In genomic region chr2:174888646-174889271, GRCh38 we compare ENCODE assay signal across 28 cellular contexts.
A peak's percentile ranks its signal among the peaks of the same experiment; 100 is the strongest.
DNase-seq lines count a peak whose midpoint lies in the region; ATAC-seq and TF ChIP-seq lines count a peak whose summit lies in the region.
"Had no signal": no experiment of that assay in that cellular context is flagged by ENCODE, and none has a peak within 500 bp of the region (broad histone marks: within the 10 kb centered on the region; RNA-seq: fewer than 3 reads in every experiment).

No MANE protein-coding gene starts in this region.

- CTCF ChIA-PET in WTC11 (lab: Charles Lee): interaction anchor here (0.6 to 1.6 kb wide), 15 partner anchors 10 to 192 kb away, joined by 3 to 7 read pairs (median 4); no protein-coding TSS in a partner anchor

- peaks cover 4% of the 10 kb centered on the region; the same call in 1 of the 2 replicates for H3K9me3 Mint-ChIP-seq in WTC11
- H3K9me3 Mint-ChIP-seq: activated B cell treated with CpG ODN at 0.5 μM for 24 hours; activated CD8-positive, alpha-beta T cell treated with anti-CD3 and anti-CD28 coated beads for 36 hours; activated T-cell treated with anti-CD3 and anti-CD28 coated beads, Interleukin-2, amount 50 U/mL, for 24 hours; memory B cell; nephron had no signal

- H3K9me3 ChIP-seq in HUES48 (ENCODE audit: control insufficient read depth, insufficient read depth, low read length) (no peaks in the 10 kb centered on the region), hepatocyte (ENCODE audit: low read depth) (no peaks in the 10 kb centered on the region)
- H3K9me3 ChIP-seq: psoas muscle, SJSA1, upper lobe of right lung had no signal

- H3K4me3 Mint-ChIP-seq in WTC11: peak overlapping the region; percentile 6; the same call in 1 of the 2 replicates
- H3K4me3 Mint-ChIP-seq: activated B cell treated with CpG ODN at 0.5 μM for 24 hours; activated CD8-positive, alpha-beta T cell treated with anti-CD3 and anti-CD28 coated beads for 36 hours; activated naive CD8-positive, alpha-beta T cell; activated T-cell treated with anti-CD3 and anti-CD28 coated beads, Interleukin-2, amount 50 U/mL, for 24 hours; memory B cell; nephron; T-helper 17 cell had no signal

- H3K4me1 ChIP-seq in HUES48 (ENCODE audit: control insufficient read depth, insufficient read depth, low read length): peaks cover 17% of the 10 kb centered on the region
- H3K4me1 ChIP-seq in hepatocyte (ENCODE audit: insufficient read depth): no peaks in the 10 kb centered on the region
- H3K4me1 ChIP-seq: BLaER1 treated with 17β-estradiol and CSF1 and Interleukin-3, amounts not matched to agents 10 nM and 100 nM; psoas muscle; SJSA1; upper lobe of right lung had no signal

- H3K4me1 Mint-ChIP-seq in WTC11: peaks cover 38% of the 10 kb centered on the region
- H3K4me1 Mint-ChIP-seq: activated B cell treated with CpG ODN at 0.5 μM for 24 hours, memory B cell, T-helper 17 cell had no signal

- no peaks in the 10 kb centered on the region for H4K20me1 ChIP-seq in hepatocyte (ENCODE audit: insufficient read depth, poor library complexity, severe bottlenecking)
- H4K20me1 ChIP-seq: BLaER1 treated with 17β-estradiol and CSF1 and Interleukin-3, amounts not matched to agents 10 nM and 100 nM had no signal

- H2AFZ ChIP-seq in hepatocyte: no peak overlapping the region

- no peaks in the 10 kb centered on the region for H3K27me3 Mint-ChIP-seq in WTC11 (ENCODE audit: low read depth)
- H3K27me3 Mint-ChIP-seq: activated B cell treated with CpG ODN at 0.5 μM for 24 hours; activated CD8-positive, alpha-beta T cell treated with anti-CD3 and anti-CD28 coated beads for 36 hours; activated naive CD8-positive, alpha-beta T cell; activated T-cell treated with anti-CD3 and anti-CD28 coated beads, Interleukin-2, amount 50 U/mL, for 24 hours; T-helper 17 cell had no signal

- H3K27me3 ChIP-seq in HUES48 (ENCODE audit: control insufficient read depth, insufficient read depth, low read length) (no peaks in the 10 kb centered on the region), hepatocyte (no peaks in the 10 kb centered on the region)
- H3K27me3 ChIP-seq: BLaER1 treated with 17β-estradiol and CSF1 and Interleukin-3, amounts not matched to agents 10 nM and 100 nM; SJSA1; upper lobe of right lung had no signal

- POLR2A ChIA-PET in WTC11 (lab: Charles Lee): no interaction called here

- no peak overlapping the region for H3K9ac ChIP-seq in HUES48 (ENCODE audit: low read depth, low read length)
- H3K9ac ChIP-seq: BLaER1 treated with 17β-estradiol and CSF1 and Interleukin-3, amounts not matched to agents 10 nM and 100 nM had no signal

- H3K27ac ChIP-seq in HUES48 (ENCODE audit: low read depth, low read length) (peak overlapping the region; percentile 17), hepatocyte (no peak overlapping the region)
- H3K27ac ChIP-seq: BLaER1 treated with 17β-estradiol and CSF1 and Interleukin-3, amounts not matched to agents 10 nM and 100 nM; epithelial cell of prostate; psoas muscle; SJSA1; upper lobe of right lung had no signal

- H3K36me3 ChIP-seq in HUES48 (ENCODE audit: control insufficient read depth, insufficient read depth, low read length): no peaks in the 10 kb centered on the region
- H3K36me3 ChIP-seq in hepatocyte (replicated peaks; ENCODE audit: insufficient read depth, low read depth): no peaks in the 10 kb centered on the region
- H3K36me3 ChIP-seq: BLaER1 treated with 17β-estradiol and CSF1 and Interleukin-3, amounts not matched to agents 10 nM and 100 nM; SJSA1; upper lobe of right lung had no signal

- 45% methylated on average over 2 of the region's 2 CpGs for WGBS in hepatocyte (ENCODE audit: low lambda C conversion rate, missing lambda C conversion rate)

- peaks cover 3% of the 10 kb centered on the region; the same call in 1 of the 2 replicates for H3K36me3 Mint-ChIP-seq in WTC11
- H3K36me3 Mint-ChIP-seq: activated naive CD8-positive, alpha-beta T cell; memory B cell had no signal

- ATAC-seq in WTC11 (peak; percentile 79), HG03135 (IDR thresholded peaks at IDR 0.05; ENCODE audit: unreplicated experiment) (no peak)
- ATAC-seq: activated CD8-positive, alpha-beta T cell treated with anti-CD3 and anti-CD28 coated beads for 36 hours; GM12878; Panc1; psoas muscle; T-helper 17 cell; upper lobe of right lung had no signal

- H3K4me2 ChIP-seq in hepatocyte: no peak overlapping the region
- H3K4me2 ChIP-seq: BLaER1 treated with 17β-estradiol and CSF1 and Interleukin-3, amounts not matched to agents 10 nM and 100 nM had no signal

- TF ChIP-seq CTCF in WTC11 (IDR thresholded peaks at IDR 0.05) (no peak), hepatocyte (IDR thresholded peaks at IDR 0.05; ENCODE audit: poor library complexity) (peak; percentile 4), retinal pigment epithelial cell (conservative IDR thresholded peaks at IDR 0.05; ENCODE audit: low read depth, low read length) (peak; percentile 37)

- H3K4me3 ChIP-seq in HUES48 (ENCODE audit: low read depth, low read length): no peak overlapping the region
- H3K4me3 ChIP-seq in hepatocyte: no peak overlapping the region
- H3K4me3 ChIP-seq in retinal pigment epithelial cell (ENCODE audit: low read length): no peak overlapping the region
- H3K4me3 ChIP-seq: BLaER1 treated with 17β-estradiol and CSF1 and Interleukin-3, amounts not matched to agents 10 nM and 100 nM; GM12878; psoas muscle; SJSA1; upper lobe of right lung had no signal

- no peaks in the 10 kb centered on the region for H3K9me2 ChIP-seq in hepatocyte (replicated peaks; ENCODE audit: insufficient read depth)

- H3K27ac Mint-ChIP-seq in WTC11: peak overlapping the region; percentile 84
- H3K27ac Mint-ChIP-seq: activated B cell treated with CpG ODN at 0.5 μM for 24 hours; activated CD8-positive, alpha-beta T cell treated with anti-CD3 and anti-CD28 coated beads for 36 hours; activated naive CD8-positive, alpha-beta T cell; activated T-cell treated with anti-CD3 and anti-CD28 coated beads, Interleukin-2, amount 50 U/mL, for 24 hours; memory B cell; T-helper 17 cell had no signal

- H3K79me2 ChIP-seq in hepatocyte: no peaks in the 10 kb centered on the region

- no peak for DNase-seq in WTC11 (ENCODE audit: low spot score)
- DNase-seq in hepatocyte (ENCODE audit: low spot score): no peak
- DNase-seq in retinal pigment epithelial cell (ENCODE audit: low read depth): no peak
- no peak for DNase-seq in ecto neural progenitor cell (ENCODE audit: low spot score)
- no peak for DNase-seq in NAMALWA (ENCODE audit: low spot score)
- no peak for DNase-seq in nucleus accumbens (lab: John Stamatoyannopoulos, UW)
- DNase-seq: activated B cell treated with CpG ODN at 0.5 μM for 24 hours; activated CD8-positive, alpha-beta T cell treated with anti-CD3 and anti-CD28 coated beads for 36 hours; activated T-cell treated with anti-CD3 and anti-CD28 coated beads, Interleukin-2, amount 50 U/mL, for 24 hours; dermis blood vessel endothelial cell; H7; NCI-H1092 treated with DMSO at 0.1 percent for 48 hours; NCI-H2171; NCI-H774; psoas muscle; stimulated activated CD4-positive, alpha-beta T cell treated with anti-CD3 and anti-CD28 coated beads, Interleukin-4, amount 100 ng/mL, for 4 hours; T-helper 17 cell; upper lobe of right lung had no signal

TF ChIP-seq in WTC11, 78 proteins besides CTCF, POLR2A, EP300 and RAD21:
- TF ChIP-seq ZNF138 (CRISPR knock-in tag; conservative IDR thresholded peaks at IDR 0.05) (0 out of 2 replicates have a peak, but pooled peaks have one; percentile 18), ZNF423 (CRISPR knock-in tag; IDR thresholded peaks at IDR 0.05) (no peak)
